15 cellular contexts compared by ENCODE assay signal in the genomic region with DNA sequence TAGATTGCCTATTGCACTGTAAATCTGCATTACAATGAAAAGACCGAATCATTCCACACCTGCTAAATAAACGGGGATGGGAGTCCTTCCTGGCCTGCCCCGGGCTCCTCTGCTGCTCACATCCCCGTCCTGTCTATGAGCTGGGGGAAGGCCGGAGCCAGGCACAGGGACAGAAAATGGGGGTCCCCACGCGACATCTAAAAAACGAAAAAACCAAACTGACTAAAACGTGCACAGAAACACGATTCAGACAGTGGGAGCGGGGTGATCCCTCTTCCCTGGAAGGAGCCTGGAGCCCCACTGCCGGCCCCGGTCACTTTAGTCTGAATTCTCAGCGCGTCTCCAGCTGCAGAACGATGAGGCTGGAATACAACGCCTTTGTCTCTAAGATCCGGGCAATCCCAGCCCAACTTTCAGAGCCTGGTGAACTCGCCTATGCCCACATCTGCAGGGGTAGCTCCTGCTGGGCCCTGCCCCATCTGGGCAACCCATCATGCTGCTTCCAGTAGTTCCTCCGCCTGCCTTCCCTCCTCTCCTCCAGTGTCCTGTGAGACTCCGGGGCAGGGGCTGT.
DNase-seq lines count a peak whose midpoint lies in the region; ATAC-seq, FAIRE-seq and TF ChIP-seq lines count a peak whose summit lies in the region.
"Had no signal": no experiment of that assay in that cellular context is flagged by ENCODE, and none has a peak within 500 bp of the region (broad histone marks: within the 10 kb centered on the region; RNA-seq: fewer than 3 reads in every experiment).

No MANE protein-coding gene starts in this region.

- DNase-seq in WTC11 (ENCODE audit: low spot score) (no peak), H1 (ENCODE audit: low read depth in 1 of 2, low spot score in 2 of 2) (no peak), medulla oblongata (ENCODE audit: extremely low spot score) (peak; percentile 18), psoas muscle (no peak)
- DNase-seq: CD4-positive, alpha-beta memory T cell; H7; IMR-90 had no signal

- H3K4me2 ChIP-seq in H1 (ENCODE audit: insufficient read depth in 1 of 2, low read depth in 2 of 2, low read length in 2 of 2), result no peak overlapping the region

- no peak overlapping the region for H3K4ac ChIP-seq in H1 (replicated peaks; ENCODE audit: insufficient read length, low read depth, low read length)

- H2BK120ac ChIP-seq in H1 (replicated peaks; ENCODE audit: low read depth, low read length), result no peak overlapping the region

- no peak overlapping the region for H3K4me3 Mint-ChIP-seq in WTC11
- H3K4me3 Mint-ChIP-seq: B cell; CD4-positive, alpha-beta memory T cell had no signal

- FAIRE-seq in H1 (lab: Jason Lieb, UNC), result no peak
- FAIRE-seq: A204.1, GM12891, GM19239 had no signal

- H3K9ac ChIP-seq in H1 (replicated peaks in 1 of 4; ENCODE audit: extremely low read depth in 1 of 4, low read depth in 3 of 4, low read length in 3 of 4), result no peak overlapping the region

- H3K36me3 ChIP-seq in H1 (ENCODE audit: control insufficient read depth in 2 of 4, insufficient read depth in 4 of 4, low read length in 3 of 4) (no peaks in the 10 kb centered on the region), psoas muscle (ENCODE audit: insufficient read depth in 1 of 2, low read depth in 1 of 2) (no peaks in the 10 kb centered on the region)

- H3K4me3 ChIP-seq in H1 (ENCODE audit: extremely low read depth in 1 of 4, insufficient read depth in 2 of 4, low read depth in 3 of 4, low read length in 4 of 4), result no peak overlapping the region
- H3K4me3 ChIP-seq in psoas muscle, result no peak overlapping the region

- TF ChIP-seq POLR2A in H1 (IDR thresholded peaks at IDR 0.05; ENCODE audit: control extremely low read depth in 1 of 2, low read depth in 2 of 2, low read length in 2 of 2), result no peak

- peak; percentile 44; the same call in 1 of the 2 replicates for ATAC-seq in WTC11
- no peak for ATAC-seq in HG03520 (IDR thresholded peaks at IDR 0.05; ENCODE audit: unreplicated experiment)
- ATAC-seq in GM19395 (IDR thresholded peaks at IDR 0.05; ENCODE audit: unreplicated experiment), result no peak
- no peak for ATAC-seq in GM18861 (IDR thresholded peaks at IDR 0.05; ENCODE audit: unreplicated experiment)
- ATAC-seq in psoas muscle, result no peak

- no peak overlapping the region for H2AFZ ChIP-seq in H1 (ENCODE audit: low read length)

- H3K36me3 Mint-ChIP-seq in WTC11, result peaks cover 10% of the 10 kb centered on the region
- H3K36me3 Mint-ChIP-seq: CD4-positive, alpha-beta memory T cell had no signal

- H3K27ac ChIP-seq in H1 (ENCODE audit: low read depth, low read length) (no peak overlapping the region), psoas muscle (no peak overlapping the region)
- H3K27ac ChIP-seq: C4-2B had no signal

- H3K27me3 ChIP-seq in H1 (replicated peaks in 1 of 4; ENCODE audit: control insufficient read depth in 3 of 4, extremely low read depth in 1 of 4, insufficient read depth in 3 of 4, low read length in 3 of 4), result no peaks in the 10 kb centered on the region
- peaks cover 0 to 8% (median 0%) of the 10 kb centered on the region in 3 donors for H3K27me3 ChIP-seq in psoas muscle (ENCODE audit: insufficient read depth in 3 of 3, low read length in 2 of 3)

- no peaks in the 10 kb centered on the region for H3K23me2 ChIP-seq in H1 (ENCODE audit: low read depth, low read length)

- no peak overlapping the region for H2BK5ac ChIP-seq in H1 (ENCODE audit: low read depth, low read length)

- H3K9me3 Mint-ChIP-seq in WTC11, result peaks cover 12% of the 10 kb centered on the region

- CTCF ChIA-PET in WTC11 (lab: Charles Lee) (interaction anchor here (0.8 to 1.2 kb wide), 3 partner anchors 78 to 290 kb away, joined by 3 to 5 read pairs (median 3); a partner anchor contains a TSS), H1 (lab: Charles Lee; ENCODE audit: partially characterized antibody) (interaction anchor here (1.0 to 1.1 kb wide), 2 partner anchors 20 to 291 kb away, joined by 3 to 5 read pairs; no protein-coding TSS in a partner anchor)

- H3K79me2 ChIP-seq in H1 (ENCODE audit: control insufficient read depth in 1 of 2, insufficient read depth in 2 of 2, low read length in 2 of 2), result no peaks in the 10 kb centered on the region

- peaks cover 6% of the 10 kb centered on the region; the same call in 1 of the 2 replicates for H3K27me3 Mint-ChIP-seq in WTC11 (ENCODE audit: low read depth)

- no peak overlapping the region for H3K27ac Mint-ChIP-seq in WTC11
- H3K27ac Mint-ChIP-seq: B cell; CD4-positive, alpha-beta memory T cell had no signal

- peaks cover 0 to 5% (median 2%) of the 10 kb centered on the region in 4 experiments; a peak in 3 of 7 replicates for H3K4me1 ChIP-seq in H1 (replicated peaks in 1 of 4; ENCODE audit: control insufficient read depth in 3 of 4, insufficient read depth in 4 of 4, low read length in 3 of 4)
- H3K4me1 ChIP-seq in psoas muscle, result no peaks in the 10 kb centered on the region

- H3K23ac ChIP-seq in H1 (ENCODE audit: insufficient read length), result no peak overlapping the region

- TF ChIP-seq CTCF in WTC11 (IDR thresholded peaks at IDR 0.05), result no peak
- no peak for TF ChIP-seq CTCF in H1 (IDR thresholded peaks at IDR 0.05; ENCODE audit: control extremely low read depth in 1 of 3, insufficient read depth in 1 of 3, low read depth in 1 of 3, low read length in 3 of 3)
- no peak for TF ChIP-seq CTCF in psoas muscle (IDR thresholded peaks at IDR 0.05)

- H3K14ac ChIP-seq in H1 (ENCODE audit: insufficient read length), result no peak overlapping the region

- POLR2A ChIA-PET in WTC11 (lab: Charles Lee), result no interaction called here
- POLR2A ChIA-PET in H1 (lab: Charles Lee; ENCODE audit: partially characterized antibody), result no interaction called here

- H3K18ac ChIP-seq in H1 (ENCODE audit: extremely low read depth, low read length), result no peak overlapping the region

- intact Hi-C loops in psoas muscle (cut with DNase I), result no loop called here

- no peak overlapping the region for H2BK12ac ChIP-seq in H1 (ENCODE audit: low read depth, low read length)

- H4K91ac ChIP-seq in H1 (replicated peaks; ENCODE audit: insufficient read length, low read length), result no peak overlapping the region

- 80% methylated on average over 19 of the region's 21 CpGs; no CpG with 5 or more reads in 1 of the 2 experiments for WGBS in H1 (ENCODE audit: extremely low coverage in 1 of 2, insufficient coverage in 1 of 2, insufficient read length in 1 of 2, insufficient replicate concordance in 2 of 2, low coverage in 1 of 2, low lambda C conversion rate in 2 of 2, missing lambda C conversion rate in 1 of 2), 2 experiments
- 79 to 80% (median 79%) methylated on average over 21 of the region's 21 CpGs for WGBS in psoas muscle, 3 donors

- no peak overlapping the region for H2BK20ac ChIP-seq in H1 (ENCODE audit: low read length)

- H3K79me1 ChIP-seq in H1 (ENCODE audit: low read depth, low read length), result no peaks in the 10 kb centered on the region

- H4K5ac ChIP-seq in H1 (ENCODE audit: insufficient read length, low read depth, low read length), result no peak overlapping the region

- no peak overlapping the region for H2AK5ac ChIP-seq in H1 (ENCODE audit: low read depth, low read length)

- no peak overlapping the region for H2BK15ac ChIP-seq in H1 (ENCODE audit: low read length)

- H4K8ac ChIP-seq in H1 (ENCODE audit: extremely low read depth, insufficient read depth, low read length), result peak overlapping the region; percentile 30; the same call in 1 of the 2 replicates

- H3K4me1 Mint-ChIP-seq in WTC11, result peaks cover 22% of the 10 kb centered on the region

- no peak for TF ChIP-seq EP300 in H1 (IDR thresholded peaks at IDR 0.05; ENCODE audit: borderline replicate concordance in 1 of 2, low read depth in 2 of 2, low read length in 2 of 2)

- TF ChIP-seq RAD21 in H1 (IDR thresholded peaks at IDR 0.05 in 1 of 2, conservative IDR thresholded peaks at IDR 0.05 in 1 of 2; ENCODE audit: low read depth in 2 of 2, low read length in 2 of 2), result no peak

- no peak overlapping the region for H3K56ac ChIP-seq in H1 (replicated peaks; ENCODE audit: insufficient read length, low read depth, low read length)

- no peaks in the 10 kb centered on the region for H3K9me3 ChIP-seq in H1 (ENCODE audit: insufficient read depth in 2 of 2, low read depth in 1 of 2, low read length in 1 of 2)
- H3K9me3 ChIP-seq in psoas muscle, result no peaks in the 10 kb centered on the region

- peaks cover 0 to 2% of the 10 kb centered on the region in 2 experiments for H4K20me1 ChIP-seq in H1 (replicated peaks in 1 of 2; ENCODE audit: control insufficient read depth in 1 of 2, insufficient read depth in 2 of 2, low read length in 2 of 2)

TF ChIP-seq in WTC11, 78 proteins besides CTCF, POLR2A, EP300 and RAD21 (continues in another document):
- TF ChIP-seq NFATC4 (CRISPR knock-in tag; IDR thresholded peaks at IDR 0.05), result no peak
- TF ChIP-seq, protein P1, sequence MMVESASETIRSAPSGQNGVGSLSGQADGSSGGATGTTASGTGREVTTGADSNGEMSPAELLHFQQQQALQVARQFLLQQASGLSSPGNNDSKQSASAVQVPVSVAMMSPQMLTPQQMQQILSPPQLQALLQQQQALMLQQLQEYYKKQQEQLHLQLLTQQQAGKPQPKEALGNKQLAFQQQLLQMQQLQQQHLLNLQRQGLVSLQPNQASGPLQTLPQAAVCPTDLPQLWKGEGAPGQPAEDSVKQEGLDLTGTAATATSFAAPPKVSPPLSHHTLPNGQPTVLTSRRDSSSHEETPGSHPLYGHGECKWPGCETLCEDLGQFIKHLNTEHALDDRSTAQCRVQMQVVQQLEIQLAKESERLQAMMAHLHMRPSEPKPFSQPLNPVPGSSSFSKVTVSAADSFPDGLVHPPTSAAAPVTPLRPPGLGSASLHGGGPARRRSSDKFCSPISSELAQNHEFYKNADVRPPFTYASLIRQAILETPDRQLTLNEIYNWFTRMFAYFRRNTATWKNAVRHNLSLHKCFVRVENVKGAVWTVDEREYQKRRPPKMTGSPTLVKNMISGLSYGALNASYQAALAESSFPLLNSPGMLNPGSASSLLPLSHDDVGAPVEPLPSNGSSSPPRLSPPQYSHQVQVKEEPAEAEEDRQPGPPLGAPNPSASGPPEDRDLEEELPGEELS (CRISPR knock-in tag; IDR thresholded peaks at IDR 0.05), result no peak

TF ChIP-seq in H1, 55 proteins besides CTCF, POLR2A, EP300 and RAD21:
- no peak for TF ChIP-seq BRCA1 (IDR thresholded peaks at IDR 0.05; ENCODE audit: low read depth, low read length)
- no peak for TF ChIP-seq NANOG (IDR thresholded peaks at IDR 0.05; ENCODE audit: insufficient read depth, low read depth, low read length, poor library complexity, severe bottlenecking)
- no peak for TF ChIP-seq CREB1 (IDR thresholded peaks at IDR 0.05)
- TF ChIP-seq CHD1 (IDR thresholded peaks at IDR 0.05; ENCODE audit: low read depth, low read length), result no peak
- TF ChIP-seq CBX8 (IDR thresholded peaks at IDR 0.05; ENCODE audit: borderline replicate concordance, low read depth, low read length), result no peak
- no peak for TF ChIP-seq GTF2F1 (IDR thresholded peaks at IDR 0.05; ENCODE audit: borderline replicate concordance, low read depth, low read length)
